Comparison of ENCODE assay signal across 22 cellular contexts in genomic region chr7:57342954-57343353, GRCh38.
"Had no signal": no experiment of that assay in that cellular context is flagged by ENCODE, and none has a peak within 500 bp of the region (broad histone marks: within the 10 kb centered on the region; RNA-seq: fewer than 3 reads in every experiment).

No MANE protein-coding gene starts in this region.

- ATAC-seq: foreskin keratinocyte, gastroesophageal sphincter, lower lobe of right lung, mucosa of descending colon had no signal

- H3K4me1 ChIP-seq: esophagus muscularis mucosa, foreskin keratinocyte, gastroesophageal sphincter, lower lobe of right lung had no signal

- H3K27ac ChIP-seq: coronary artery, dorsolateral prefrontal cortex, esophagus muscularis mucosa, foreskin keratinocyte, gastroesophageal sphincter, hepatocyte, lower lobe of right lung had no signal

- H3K27ac Mint-ChIP-seq: immature natural killer cell, mesothelial cell of epicardium had no signal

- FAIRE-seq: colon, endothelial cell of umbilical vein, frontal cortex, kidney had no signal

- H3K4me3 Mint-ChIP-seq: immature natural killer cell, mesothelial cell of epicardium had no signal

- DNase-seq: dermis blood vessel endothelial cell; dorsolateral prefrontal cortex; effector CD4-positive, alpha-beta T cell; effector memory CD4-positive, alpha-beta T cell; foreskin keratinocyte; heart left ventricle; hypothalamus; immature natural killer cell; islet precursor cell; kidney; kidney glomerular epithelial cell; lower lobe of right lung; mesenchymal stem cell; mucosa of descending colon had no signal

- H3K27me3 ChIP-seq: dorsolateral prefrontal cortex, esophagus muscularis mucosa, foreskin keratinocyte, gastroesophageal sphincter, heart left ventricle, hepatocyte had no signal

- H3K79me2 ChIP-seq: hepatocyte had no signal

- H3K4me3 ChIP-seq: coronary artery, dorsolateral prefrontal cortex, esophagus muscularis mucosa, gastroesophageal sphincter, heart left ventricle, hepatocyte, lower lobe of right lung, mucosa of descending colon had no signal

- H3K4me1 Mint-ChIP-seq: mesothelial cell of epicardium had no signal

- H3K9me3 ChIP-seq: esophagus muscularis mucosa, gastroesophageal sphincter, lower lobe of right lung had no signal

- H2AFZ ChIP-seq: hepatocyte had no signal

- H3K4me2 ChIP-seq: hepatocyte had no signal

- H3K36me3 ChIP-seq: esophagus muscularis mucosa, gastroesophageal sphincter, heart left ventricle, lower lobe of right lung had no signal
